In genomic region chr3:45509038-45509767, GRCh38 we compare ENCODE assay signal across 9 cellular contexts.
A peak's percentile ranks its signal among the peaks of the same experiment; 100 is the strongest.
DNase-seq lines count a peak whose midpoint lies in the region; ATAC-seq and TF ChIP-seq lines count a peak whose summit lies in the region.
"Had no signal": no experiment of that assay in that cellular context is flagged by ENCODE, and none has a peak within 500 bp of the region (broad histone marks: within the 10 kb centered on the region; RNA-seq: fewer than 3 reads in every experiment).

No MANE protein-coding gene starts in this region.

- H3K36me3 ChIP-seq in A673 (ENCODE audit: insufficient read depth, low read length, poor library complexity, severe bottlenecking) (no peaks in the 10 kb centered on the region), kidney epithelial cell (ENCODE audit: control insufficient read depth, insufficient read depth, low read length) (no peaks in the 10 kb centered on the region), vagina (peaks cover 0 to 5% of the 10 kb centered on the region in 2 donors), neuronal stem cell (replicated peaks in 1 of 2; ENCODE audit: control insufficient read depth in 2 of 2, insufficient read depth in 2 of 2, low read length in 2 of 2) (peaks cover 0 to 13% of the 10 kb centered on the region in 2 donors)
- no peaks in the 10 kb centered on the region for H3K36me3 ChIP-seq in CD4-positive, alpha-beta memory T cell (ENCODE audit: insufficient read depth, low read length)

- peak; percentile 93 for DNase-seq in A673 (ENCODE audit: low spot score)
- peak; percentile 49 for DNase-seq in HK-2 (ENCODE audit: unreplicated experiment)
- peak; percentile 58 to 66 for DNase-seq in activated T-cell treated with anti-CD3 and anti-CD28 coated beads, Interleukin-2, amount 50 U/mL, for 72 hours
- DNase-seq in kidney epithelial cell (ENCODE audit: low read depth), result peak; percentile 91
- DNase-seq in vagina (ENCODE audit: extremely low spot score in 2 of 2), result no peak
- DNase-seq in GM10266 (ENCODE audit: extremely low spot score), result no peak
- DNase-seq in neuronal stem cell (ENCODE audit: low spot score), result no peak
- DNase-seq in CD4-positive, alpha-beta memory T cell, result no peak

- no peaks in the 10 kb centered on the region for H3K27me3 Mint-ChIP-seq in activated T-cell treated with anti-CD3 and anti-CD28 coated beads, Interleukin-2, amount 50 U/mL, for 72 hours (ENCODE audit: low read depth)
- no peaks in the 10 kb centered on the region for H3K27me3 Mint-ChIP-seq in CD4-positive, alpha-beta memory T cell

- H3K4me3 Mint-ChIP-seq in activated T-cell treated with anti-CD3 and anti-CD28 coated beads, Interleukin-2, amount 50 U/mL, for 72 hours, result no peak overlapping the region
- H3K4me3 Mint-ChIP-seq in CD4-positive, alpha-beta memory T cell, result no peak overlapping the region

- H2BK15ac ChIP-seq in neuronal stem cell (ENCODE audit: low read length), result no peak overlapping the region

- TF ChIP-seq POLR2A in vagina (IDR thresholded peaks at IDR 0.05), result no peak

- no peak overlapping the region for H2BK12ac ChIP-seq in neuronal stem cell (ENCODE audit: low read length)

- no peak overlapping the region for H2BK120ac ChIP-seq in neuronal stem cell (ENCODE audit: low read depth, low read length)

- BruUV-seq in A673 (replicated peaks; lab: Mats Ljungman, UMichigan), result no TSS peak

- H3K18ac ChIP-seq in neuronal stem cell (ENCODE audit: low read length), result no peak overlapping the region

- H3K27ac ChIP-seq in A673 (ENCODE audit: low read depth, low read length, poor library complexity, severe bottlenecking) (peak overlapping the region; percentile 99), vagina (peak overlapping the region; percentile 32), neuronal stem cell (replicated peaks; ENCODE audit: low read length) (no peak overlapping the region)
- H3K27ac ChIP-seq in CD4-positive, alpha-beta memory T cell (ENCODE audit: low read depth, low read length), result no peak overlapping the region
- H3K27ac ChIP-seq: thoracic aorta had no signal

- H3K4me1 ChIP-seq in A673 (ENCODE audit: insufficient read depth, low read length, poor library complexity, severe bottlenecking) (peaks cover 57% of the 10 kb centered on the region), vagina (peaks cover 22% of the 10 kb centered on the region), neuronal stem cell (ENCODE audit: control insufficient read depth in 2 of 2, insufficient read depth in 1 of 2, low read depth in 1 of 2, low read length in 2 of 2) (peaks cover 14 to 25% of the 10 kb centered on the region in 2 donors)
- peaks cover 10% of the 10 kb centered on the region for H3K4me1 ChIP-seq in CD4-positive, alpha-beta memory T cell (ENCODE audit: insufficient read depth, low read length)

- H3K4ac ChIP-seq in neuronal stem cell (ENCODE audit: low read length), result no peak overlapping the region

- ATAC-seq in activated T-cell treated with anti-CD3 and anti-CD28 coated beads, Interleukin-2, amount 50 U/mL, for 72 hours (replicated peaks in 1 of 2), result peak; percentile 98

- peaks cover 0 to 2% of the 10 kb centered on the region in 2 donors for H3K36me3 Mint-ChIP-seq in activated T-cell treated with anti-CD3 and anti-CD28 coated beads, Interleukin-2, amount 50 U/mL, for 72 hours (ENCODE audit: insufficient read depth in 2 of 2)
- peaks cover 5 to 7% of the 10 kb centered on the region in 2 donors for H3K36me3 Mint-ChIP-seq in CD4-positive, alpha-beta memory T cell

- no peaks in the 10 kb centered on the region for H3K9me3 ChIP-seq in A673 (ENCODE audit: low read depth, low read length, poor library complexity, severe bottlenecking)
- no peaks in the 10 kb centered on the region for H3K9me3 ChIP-seq in vagina
- H3K9me3 ChIP-seq in neuronal stem cell (replicated peaks in 1 of 2; ENCODE audit: control insufficient read depth in 2 of 2, insufficient read depth in 1 of 2, low read depth in 1 of 2, low read length in 2 of 2), result no peaks in the 10 kb centered on the region
- no peaks in the 10 kb centered on the region for H3K9me3 ChIP-seq in CD4-positive, alpha-beta memory T cell (ENCODE audit: control insufficient read depth in 1 of 2, low read length in 2 of 2)
- H3K9me3 ChIP-seq: thoracic aorta had no signal

- H2AFZ ChIP-seq in neuronal stem cell (ENCODE audit: low read length), result no peak overlapping the region

- H4K8ac ChIP-seq in neuronal stem cell (ENCODE audit: low read depth, low read length), result no peak overlapping the region

- H3K4me2 ChIP-seq in neuronal stem cell (ENCODE audit: insufficient read depth, low read length, poor library complexity, severe bottlenecking), result no peak overlapping the region

- no peaks in the 10 kb centered on the region for H3K27me3 ChIP-seq in A673 (replicated peaks; ENCODE audit: insufficient read depth, low read depth, low read length, poor library complexity)
- H3K27me3 ChIP-seq in kidney epithelial cell (ENCODE audit: control insufficient read depth, insufficient read depth, low read length), result no peaks in the 10 kb centered on the region
- no peaks in the 10 kb centered on the region for H3K27me3 ChIP-seq in vagina
- H3K27me3 ChIP-seq in neuronal stem cell (ENCODE audit: control insufficient read depth in 3 of 3, insufficient read depth in 3 of 3, low read depth in 1 of 3, low read length in 3 of 3), result no peaks in the 10 kb centered on the region
- no peaks in the 10 kb centered on the region for H3K27me3 ChIP-seq in CD4-positive, alpha-beta memory T cell (ENCODE audit: insufficient read depth, low read length)

- H3K23ac ChIP-seq in neuronal stem cell (ENCODE audit: low read depth, low read length, poor library complexity), result no peak overlapping the region

- no CpG with 5 or more reads among the region's 8 CpGs for WGBS in neuronal stem cell (ENCODE audit: extremely low coverage in 2 of 2, insufficient read length in 2 of 2, insufficient replicate concordance in 1 of 2), 2 donors

- H3K4me1 Mint-ChIP-seq in activated T-cell treated with anti-CD3 and anti-CD28 coated beads, Interleukin-2, amount 50 U/mL, for 72 hours (ENCODE audit: low read depth), result peaks cover 14% of the 10 kb centered on the region
- H3K4me1 Mint-ChIP-seq in CD4-positive, alpha-beta memory T cell, result peaks cover 0 to 4% (median 2%) of the 10 kb centered on the region in 4 donors

- POLR2A ChIA-PET in A673 (lab: Charles Lee; ENCODE audit: low non-redundant PET), result no interaction called here
- POLR2A ChIA-PET in CD4-positive, alpha-beta memory T cell (lab: Charles Lee; ENCODE audit: partially characterized antibody), result no interaction called here

- no peak overlapping the region for H4K91ac ChIP-seq in neuronal stem cell (ENCODE audit: low read depth, low read length, poor library complexity)

- no peak overlapping the region for H2AK5ac ChIP-seq in neuronal stem cell (ENCODE audit: low read depth, low read length)

- H3K4me3 ChIP-seq in A673 (ENCODE audit: low read depth, low read length, poor library complexity, severe bottlenecking) (no peak overlapping the region), kidney epithelial cell (ENCODE audit: low read depth, low read length) (no peak overlapping the region), vagina (no peak overlapping the region), neuronal stem cell (ENCODE audit: low read length in 2 of 2) (no peak overlapping the region)
- no peak overlapping the region for H3K4me3 ChIP-seq in CD4-positive, alpha-beta memory T cell (ENCODE audit: low read length in 2 of 2)
- H3K4me3 ChIP-seq: thoracic aorta had no signal

- CTCF ChIA-PET in A673 (lab: Charles Lee), result interaction anchor here (0.6 to 1.4 kb wide), 3 partner anchors 145 to 472 kb away, joined by 4 to 7 read pairs (median 5); no protein-coding TSS in a partner anchor
- CTCF ChIA-PET in CD4-positive, alpha-beta memory T cell (lab: Charles Lee; ENCODE audit: partially characterized antibody), result interaction anchor here (0.8 to 16.2 kb wide), 11 partner anchors 9 to 473 kb away, joined by 3 to 471 read pairs (median 4); no protein-coding TSS in a partner anchor

- no peaks in the 10 kb centered on the region for H3K79me1 ChIP-seq in neuronal stem cell (ENCODE audit: low read depth, low read length)

- H3K9me3 Mint-ChIP-seq in activated T-cell treated with anti-CD3 and anti-CD28 coated beads, Interleukin-2, amount 50 U/mL, for 72 hours, result no peaks in the 10 kb centered on the region
- H3K9me3 Mint-ChIP-seq in CD4-positive, alpha-beta memory T cell, result no peaks in the 10 kb centered on the region

- TF ChIP-seq CTCF in A673 (conservative IDR thresholded peaks at IDR 0.05; ENCODE audit: low read depth, low read length) (no peak), kidney epithelial cell (IDR thresholded peaks at IDR 0.05; ENCODE audit: insufficient read depth, low read length, poor library complexity, severe bottlenecking) (no peak), vagina (IDR thresholded peaks at IDR 0.05) (no peak), GM10266 (IDR thresholded peaks at IDR 0.05; ENCODE audit: control insufficient read depth, insufficient read depth, low read depth, missing control alignments) (no peak)

- H2BK5ac ChIP-seq in neuronal stem cell (ENCODE audit: low read length), result no peak overlapping the region

- H3K27ac Mint-ChIP-seq in activated T-cell treated with anti-CD3 and anti-CD28 coated beads, Interleukin-2, amount 50 U/mL, for 72 hours, result no peak overlapping the region
- H3K27ac Mint-ChIP-seq in CD4-positive, alpha-beta memory T cell, result no peak overlapping the region

- H3K9ac ChIP-seq in neuronal stem cell (ENCODE audit: low read depth, low read length, poor library complexity), result no peak overlapping the region

- H3K14ac ChIP-seq in neuronal stem cell (ENCODE audit: low read length), result no peak overlapping the region

- intact Hi-C loops in A673 (cut with micrococcal nuclease; ENCODE audit: unreplicated experiment), result loop anchor here (2.0 kb wide), 2 partner anchors 148 to 468 kb away; no protein-coding TSS in a partner anchor
- intact Hi-C loops in vagina (cut with DNase I), result loop anchor here (5.0 to 10.0 kb wide), 2 partner anchors 284 to 467 kb away; partner anchors contain the start of gene TMEM158
- intact Hi-C loops in CD4-positive, alpha-beta memory T cell (cut with micrococcal nuclease), result no loop called here

Comparison
In these comparisons a context has a peak if more than half of its experiments do, and no peak if none do; other contexts are left out.
1. DNase-seq: peak in A673 (single experiment), HK-2 (single experiment), activated T-cell treated with anti-CD3 and anti-CD28 coated beads, Interleukin-2, amount 50 U/mL, for 72 hours (2 of 2) and kidney epithelial cell (single experiment); none in vagina (0 of 2), GM10266 (single experiment), neuronal stem cell (single experiment) and CD4-positive, alpha-beta memory T cell (0 of 5).
2. H3K27ac ChIP-seq: peak in A673 (single experiment) and vagina (single experiment); none in neuronal stem cell (single experiment) and CD4-positive, alpha-beta memory T cell (single experiment).